8 cellular contexts compared by ENCODE assay signal in the genomic region with DNA sequence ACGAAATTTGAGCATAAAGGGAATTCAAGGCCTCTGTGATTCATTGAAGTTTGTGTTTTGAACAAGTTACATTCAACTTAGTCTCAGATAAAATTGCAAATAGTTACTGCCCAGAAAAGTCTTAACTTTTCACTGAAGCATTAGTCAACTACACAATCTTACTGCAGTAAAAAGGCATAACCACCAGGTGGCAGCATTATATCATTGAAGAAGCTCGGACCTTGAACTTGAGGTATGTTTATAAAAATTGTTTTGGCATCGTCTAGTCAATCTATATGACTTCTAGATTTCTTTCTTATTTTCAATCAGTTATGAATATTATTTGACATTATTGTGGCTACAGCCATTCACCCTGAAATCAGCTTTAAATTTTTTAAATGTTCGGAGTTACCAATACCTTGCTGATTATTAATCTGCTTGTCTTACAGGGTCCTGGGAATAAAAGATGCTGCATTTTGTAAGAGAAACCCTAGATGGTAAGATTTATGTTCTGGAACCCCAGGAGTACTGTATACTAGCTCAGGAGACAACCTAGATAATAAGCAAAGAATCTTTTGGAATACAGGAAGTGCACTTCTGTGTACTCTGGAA.
DNase-seq lines count a peak whose midpoint lies in the region; ATAC-seq and TF ChIP-seq lines count a peak whose summit lies in the region.

No MANE protein-coding gene starts in this region.

- DNase-seq in Right ventricle myocardium superior: no peak
- no peak for DNase-seq in Right ventricle myocardium inferior (ENCODE audit: missing footprints)
- peak; percentile 24 for DNase-seq in NCI-H446 treated with DMSO at 0.1 percent for 48 hours (lab: John Stamatoyannopoulos, UW)
- DNase-seq in activated CD8-positive, alpha-beta T cell treated with anti-CD3 and anti-CD28 coated beads, Interleukin-2, amount 10 ng/mL, durations not matched to agents 7 days and 5 days: peak; percentile 73
- peak; percentile 88 for DNase-seq in fibroblast of the aortic adventitia (ENCODE audit: low read depth)
- peak; percentile 78 for DNase-seq in pons (ENCODE audit: low spot score)
- DNase-seq in HK-2 (ENCODE audit: unreplicated experiment): no peak

- no peak overlapping the region for H3K4me3 ChIP-seq in fibroblast of the aortic adventitia (ENCODE audit: low read depth, low read length)

- intact Hi-C loops in Right ventricle myocardium superior (cut with DNase I) (no loop called here), Right ventricle myocardium inferior (cut with DNase I) (loop anchor here (2.0 to 5.0 kb wide), 2 partner anchors 198 to 255 kb away; a partner anchor contains a TSS)

- H3K36me3 Mint-ChIP-seq in activated CD8-positive, alpha-beta T cell treated with anti-CD3 and anti-CD28 coated beads, Interleukin-2, amount 10 ng/mL, durations not matched to agents 7 days and 5 days (ENCODE audit: low read depth): no peaks in the 10 kb centered on the region

- CTCF ChIA-PET in activated CD8-positive, alpha-beta T cell treated with anti-CD3 and anti-CD28 coated beads, Interleukin-2, amount 10 ng/mL, durations not matched to agents 7 days and 5 days (lab: Charles Lee): interaction anchor here (0.6 to 4.0 kb wide), 16 partner anchors 11 to 262 kb away, joined by 3 to 30 read pairs (median 4); a partner anchor contains a TSS

- peak; percentile 75 for TF ChIP-seq CTCF in fibroblast of the aortic adventitia (IDR thresholded peaks at IDR 0.05; ENCODE audit: insufficient read depth, low read length)

- H3K27ac Mint-ChIP-seq in activated CD8-positive, alpha-beta T cell treated with anti-CD3 and anti-CD28 coated beads, Interleukin-2, amount 10 ng/mL, durations not matched to agents 7 days and 5 days: no peak overlapping the region

- no peak overlapping the region for H3K4me3 Mint-ChIP-seq in activated CD8-positive, alpha-beta T cell treated with anti-CD3 and anti-CD28 coated beads, Interleukin-2, amount 10 ng/mL, durations not matched to agents 7 days and 5 days

- ATAC-seq in Right ventricle myocardium superior (ENCODE audit: poor library complexity) (peak; percentile 64), Right ventricle myocardium inferior (no peak), HG02678 (IDR thresholded peaks at IDR 0.05; ENCODE audit: unreplicated experiment) (peak; percentile 65)
- no peak for ATAC-seq in activated CD8-positive, alpha-beta T cell treated with anti-CD3 and anti-CD28 coated beads, Interleukin-2, amount 10 ng/mL, durations not matched to agents 7 days and 5 days

- H3K9me3 Mint-ChIP-seq in activated CD8-positive, alpha-beta T cell treated with anti-CD3 and anti-CD28 coated beads, Interleukin-2, amount 10 ng/mL, durations not matched to agents 7 days and 5 days (ENCODE audit: insufficient read depth): no peaks in the 10 kb centered on the region

- no peaks in the 10 kb centered on the region for H3K4me1 Mint-ChIP-seq in activated CD8-positive, alpha-beta T cell treated with anti-CD3 and anti-CD28 coated beads, Interleukin-2, amount 10 ng/mL, durations not matched to agents 7 days and 5 days (ENCODE audit: low read depth)

- H3K27me3 Mint-ChIP-seq in activated CD8-positive, alpha-beta T cell treated with anti-CD3 and anti-CD28 coated beads, Interleukin-2, amount 10 ng/mL, durations not matched to agents 7 days and 5 days (ENCODE audit: low read depth): peaks cover 12% of the 10 kb centered on the region

- POLR2A ChIA-PET in activated CD8-positive, alpha-beta T cell treated with anti-CD3 and anti-CD28 coated beads, Interleukin-2, amount 10 ng/mL, durations not matched to agents 7 days and 5 days (lab: Charles Lee): no interaction called here

Comparison
In these comparisons a context has a peak if more than half of its experiments do, and no peak if none do; other contexts are left out.
1. ATAC-seq: peak in Right ventricle myocardium superior (single experiment) and HG02678 (single experiment); none in Right ventricle myocardium inferior (single experiment) and activated CD8-positive, alpha-beta T cell treated with anti-CD3 and anti-CD28 coated beads, Interleukin-2, amount 10 ng/mL, durations not matched to agents 7 days and 5 days (single experiment).
2. DNase-seq: peak in NCI-H446 treated with DMSO at 0.1 percent for 48 hours (single experiment), activated CD8-positive, alpha-beta T cell treated with anti-CD3 and anti-CD28 coated beads, Interleukin-2, amount 10 ng/mL, durations not matched to agents 7 days and 5 days (single experiment), fibroblast of the aortic adventitia (single experiment) and pons (single experiment); none in Right ventricle myocardium superior (single experiment), Right ventricle myocardium inferior (single experiment) and HK-2 (single experiment).